Comparison of ENCODE assay signal across 10 cellular contexts in genomic region chr2:213157242-213157641, GRCh38. TPM values are rescaled to one million over a fixed set of nuclear protein-coding genes. Genes with fewer than 3 reads are reported as not detected.
DNase-seq lines count a peak whose midpoint lies in the region; ATAC-seq and TF ChIP-seq lines count a peak whose summit lies in the region.
"Had no signal": no experiment of that assay in that cellular context is flagged by ENCODE, and none has a peak within 500 bp of the region (broad histone marks: within the 10 kb centered on the region; RNA-seq: fewer than 3 reads in every experiment).

No MANE protein-coding gene starts in this region.

- no peaks in the 10 kb centered on the region for H3K27me3 ChIP-seq in CD4-positive, CD25-positive, alpha-beta regulatory T cell (ENCODE audit: control insufficient read depth, insufficient read depth, low read length)
- H3K27me3 ChIP-seq in Loucy (ENCODE audit: insufficient read depth, low read length, poor library complexity, severe bottlenecking) (no peaks in the 10 kb centered on the region), psoas muscle (ENCODE audit: insufficient read depth in 3 of 3, low read length in 2 of 3) (no peaks in the 10 kb centered on the region)
- H3K27me3 ChIP-seq: stomach had no signal

- CTCF ChIA-PET in Calu3 (lab: Charles Lee), result no interaction called here

- H3K9me3 ChIP-seq in CD4-positive, CD25-positive, alpha-beta regulatory T cell (ENCODE audit: control insufficient read depth in 2 of 2, low read length in 2 of 2), result no peaks in the 10 kb centered on the region
- H3K9me3 ChIP-seq in Loucy (ENCODE audit: insufficient read depth, low read depth, low read length), result no peaks in the 10 kb centered on the region
- no peaks in the 10 kb centered on the region for H3K9me3 ChIP-seq in psoas muscle
- H3K9me3 ChIP-seq: stomach had no signal

- H3K4me2 ChIP-seq in Loucy (ENCODE audit: low read depth, low read length, poor library complexity, severe bottlenecking), result peak overlapping the region; percentile 35

- H3K27ac Mint-ChIP-seq in CD4-positive, CD25-positive, alpha-beta regulatory T cell, result peak overlapping the region; percentile 63 to 88 (median 83)
- no peak overlapping the region for H3K27ac Mint-ChIP-seq in Calu3 (ENCODE audit: unreplicated experiment)
- H3K27ac Mint-ChIP-seq: activated CD4-positive, alpha-beta memory T cell treated with anti-CD3 and anti-CD28 coated beads for 36 hours had no signal

- 52 to 70% (median 53%) methylated on average over 3 of the region's 3 CpGs for WGBS in psoas muscle, 3 donors

- intact Hi-C loops in Calu3 (cut with micrococcal nuclease; ENCODE audit: unreplicated experiment), result no loop called here
- intact Hi-C loops in psoas muscle (cut with DNase I), result loop anchor here (5.0 to 10.0 kb wide), 2 partner anchors 152 to 475 kb away; no protein-coding TSS in a partner anchor

- H3K36me3 Mint-ChIP-seq in CD4-positive, CD25-positive, alpha-beta regulatory T cell, result no peaks in the 10 kb centered on the region
- H3K36me3 Mint-ChIP-seq in Calu3 (ENCODE audit: insufficient read depth, unreplicated experiment), result peaks cover 5% of the 10 kb centered on the region
- H3K36me3 Mint-ChIP-seq: activated CD4-positive, alpha-beta memory T cell treated with anti-CD3 and anti-CD28 coated beads for 36 hours had no signal

- no peaks in the 10 kb centered on the region for H4K20me1 ChIP-seq in Loucy (ENCODE audit: insufficient read depth, low read length, poor library complexity, severe bottlenecking)

- peak; percentile 68 to 71 for ATAC-seq in CD4-positive, CD25-positive, alpha-beta regulatory T cell (ENCODE audit: low read depth in 2 of 2)
- ATAC-seq in GM19324 (IDR thresholded peaks at IDR 0.05; ENCODE audit: low FRiP score, unreplicated experiment) (peak; percentile 67), HG02885 (IDR thresholded peaks at IDR 0.05; ENCODE audit: poor library complexity, unreplicated experiment) (peak; percentile 77), psoas muscle (no peak)

- peak overlapping the region; percentile 68 for H3K27ac ChIP-seq in CD4-positive, CD25-positive, alpha-beta regulatory T cell (ENCODE audit: insufficient read depth, low read length, poor library complexity, severe bottlenecking)
- H3K27ac ChIP-seq in psoas muscle, result no peak overlapping the region
- H3K27ac ChIP-seq: stomach had no signal

- H3F3A ChIP-seq in Loucy (ENCODE audit: low read depth), result no peaks in the 10 kb centered on the region

- peak; percentile 54 to 66 (median 64) for DNase-seq in CD4-positive, CD25-positive, alpha-beta regulatory T cell
- DNase-seq in Calu3 (no peak), NCI-H2029 (lab: John Stamatoyannopoulos, UW) (no peak), psoas muscle (no peak)
- DNase-seq in activated CD4-positive, alpha-beta T cell treated with anti-CD3 and anti-CD28 coated beads, Interleukin-2, amount 50 U/mL, for 1 hour, result no peak
- DNase-seq: activated CD4-positive, alpha-beta memory T cell treated with anti-CD3 and anti-CD28 coated beads for 36 hours; stomach had no signal

- H3K4me1 ChIP-seq in CD4-positive, CD25-positive, alpha-beta regulatory T cell (ENCODE audit: control insufficient read depth, insufficient read depth, low read length, poor library complexity, severe bottlenecking), result peaks cover 34% of the 10 kb centered on the region
- H3K4me1 ChIP-seq in Loucy (ENCODE audit: insufficient read depth, low read length, poor library complexity, severe bottlenecking) (peaks cover 63% of the 10 kb centered on the region), psoas muscle (peaks cover 13% of the 10 kb centered on the region)

- no peaks in the 10 kb centered on the region for H3K36me3 ChIP-seq in CD4-positive, CD25-positive, alpha-beta regulatory T cell (ENCODE audit: control insufficient read depth, insufficient read depth, low read length)
- no peaks in the 10 kb centered on the region for H3K36me3 ChIP-seq in Loucy (ENCODE audit: insufficient read depth, low read length)
- no peaks in the 10 kb centered on the region for H3K36me3 ChIP-seq in psoas muscle (ENCODE audit: insufficient read depth in 1 of 2, low read depth in 1 of 2)
- H3K36me3 ChIP-seq: stomach had no signal

- no peak overlapping the region for H3K9ac ChIP-seq in Loucy (ENCODE audit: low read depth, low read length, poor library complexity, severe bottlenecking)

- no TSS peak for BruUV-seq in Calu3 (replicated peaks; lab: Mats Ljungman, UMichigan)

- H3K79me2 ChIP-seq in Loucy (ENCODE audit: insufficient read depth, low read length), result peaks cover 36% of the 10 kb centered on the region

- no peaks in the 10 kb centered on the region for H3K9me2 ChIP-seq in Loucy (replicated peaks; ENCODE audit: low read depth, low read length)

- peak overlapping the region; percentile 0 to 24 (median 15) for H3K4me3 Mint-ChIP-seq in CD4-positive, CD25-positive, alpha-beta regulatory T cell
- H3K4me3 Mint-ChIP-seq in Calu3 (ENCODE audit: low read depth, unreplicated experiment), result no peak overlapping the region
- H3K4me3 Mint-ChIP-seq: activated CD4-positive, alpha-beta memory T cell treated with anti-CD3 and anti-CD28 coated beads for 36 hours had no signal

- peaks cover 20 to 54% (median 42%) of the 10 kb centered on the region in 4 donors for H3K4me1 Mint-ChIP-seq in CD4-positive, CD25-positive, alpha-beta regulatory T cell
- H3K4me1 Mint-ChIP-seq in Calu3 (ENCODE audit: low read depth, unreplicated experiment), result no peaks in the 10 kb centered on the region

- H3K4me3 ChIP-seq in CD4-positive, CD25-positive, alpha-beta regulatory T cell (ENCODE audit: low read depth, low read length), result peak overlapping the region; percentile 54
- H3K4me3 ChIP-seq in Loucy (ENCODE audit: low read length, poor library complexity, severe bottlenecking), result no peak overlapping the region
- H3K4me3 ChIP-seq in psoas muscle, result no peak overlapping the region
- H3K4me3 ChIP-seq: stomach had no signal

- no peaks in the 10 kb centered on the region for H3K27me3 Mint-ChIP-seq in CD4-positive, CD25-positive, alpha-beta regulatory T cell
- no peaks in the 10 kb centered on the region for H3K27me3 Mint-ChIP-seq in Calu3 (ENCODE audit: unreplicated experiment)

- no peaks in the 10 kb centered on the region for H3K9me3 Mint-ChIP-seq in CD4-positive, CD25-positive, alpha-beta regulatory T cell
- H3K9me3 Mint-ChIP-seq in Calu3 (ENCODE audit: low read depth, unreplicated experiment), result no peaks in the 10 kb centered on the region
- H3K9me3 Mint-ChIP-seq: activated CD4-positive, alpha-beta memory T cell treated with anti-CD3 and anti-CD28 coated beads for 36 hours had no signal

- no peak for TF ChIP-seq CTCF in Loucy (conservative IDR thresholded peaks at IDR 0.05; ENCODE audit: low read length)
- no peak for TF ChIP-seq CTCF in Calu3 (IDR thresholded peaks at IDR 0.05; ENCODE audit: unreplicated experiment)
- no peak for TF ChIP-seq CTCF in psoas muscle (IDR thresholded peaks at IDR 0.05)

- no peak overlapping the region for H2AFZ ChIP-seq in Loucy (ENCODE audit: low read length)

RNA-seq across cellular contexts. Expression of gene IKZF2, which starts 5.8 kb away (rescaled TPM):
- 225 TPM for total RNA-seq in CD4-positive, CD25-positive, alpha-beta regulatory T cell
- polyA plus RNA-seq in CD4-positive, CD25-positive, alpha-beta regulatory T cell, result 10 to 100 TPM; 26.8 to 36.7 (median 33.7) TPM
- 26.0 and 26.1 TPM in 2 replicates for total RNA-seq in Calu3 (2022)
- 10 to 100 TPM in 1 of 4 donors, 1 to 10 TPM in 3; 3.2 to 11.6 (median 6.5) TPM for total RNA-seq in psoas muscle
- polyA plus RNA-seq in psoas muscle, result 1 to 10 TPM in 1 of 3 donors, under 1 TPM in 2; 0.29 to 2.2 (median 0.56) TPM

Comparison
In these comparisons a context has a peak if more than half of its experiments do, and no peak if none do; other contexts are left out.
1. ATAC-seq: peak in CD4-positive, CD25-positive, alpha-beta regulatory T cell (2 of 2), GM19324 (single experiment) and HG02885 (single experiment); none in psoas muscle (0 of 4).
2. DNase-seq: peak in CD4-positive, CD25-positive, alpha-beta regulatory T cell (3 of 3); none in Calu3 (single experiment), NCI-H2029 (single experiment), psoas muscle (0 of 2) and activated CD4-positive, alpha-beta T cell treated with anti-CD3 and anti-CD28 coated beads, Interleukin-2, amount 50 U/mL, for 1 hour (single experiment).